ENCODE assay signal across 1 cellular context in the genomic region with DNA sequence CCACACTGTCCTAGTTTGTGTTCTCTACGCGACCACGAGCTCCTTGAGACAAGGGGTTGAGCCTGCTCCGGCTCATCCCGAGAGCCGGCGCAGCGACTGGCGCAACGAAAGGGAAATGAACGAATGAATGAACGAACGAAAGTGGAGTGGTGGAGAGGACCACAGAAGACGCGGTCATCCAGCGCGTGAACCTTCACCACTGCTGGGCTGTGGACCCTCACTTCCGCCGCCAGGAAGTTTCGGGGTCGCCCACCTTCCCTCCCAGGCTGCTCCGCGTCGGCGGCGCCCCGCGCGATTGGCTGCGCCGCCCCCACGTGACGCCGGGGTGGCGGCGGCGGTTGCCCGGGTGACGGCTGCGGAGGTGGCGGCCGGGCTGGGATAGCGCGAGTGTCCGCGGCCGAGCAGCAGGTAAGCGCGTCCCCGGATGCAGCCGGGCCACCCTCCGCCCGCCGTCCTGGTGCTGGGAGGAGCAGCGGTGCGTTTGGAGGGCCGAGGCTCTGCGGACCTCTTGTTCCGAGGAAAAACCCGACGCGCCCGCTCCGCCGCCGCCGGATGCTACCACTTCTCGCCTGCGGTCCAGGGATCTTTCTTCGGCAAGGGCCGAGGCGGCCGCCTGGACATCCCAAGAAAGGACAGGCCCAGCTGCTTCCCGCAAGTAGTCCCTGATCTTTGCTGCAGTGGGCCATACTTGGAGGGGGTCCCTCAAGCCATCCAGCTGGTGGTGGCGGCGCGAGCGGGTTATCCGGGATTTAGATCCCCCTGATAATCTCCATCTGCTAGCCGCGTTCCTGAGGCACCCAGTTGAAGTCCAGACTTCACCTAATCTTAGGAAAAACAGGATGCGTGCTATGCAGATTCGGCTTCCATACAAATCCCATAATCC.
A peak's percentile ranks its signal among the peaks of the same experiment; 100 is the strongest.
TF ChIP-seq lines count a peak whose summit lies in the region.

A gene with protein sequence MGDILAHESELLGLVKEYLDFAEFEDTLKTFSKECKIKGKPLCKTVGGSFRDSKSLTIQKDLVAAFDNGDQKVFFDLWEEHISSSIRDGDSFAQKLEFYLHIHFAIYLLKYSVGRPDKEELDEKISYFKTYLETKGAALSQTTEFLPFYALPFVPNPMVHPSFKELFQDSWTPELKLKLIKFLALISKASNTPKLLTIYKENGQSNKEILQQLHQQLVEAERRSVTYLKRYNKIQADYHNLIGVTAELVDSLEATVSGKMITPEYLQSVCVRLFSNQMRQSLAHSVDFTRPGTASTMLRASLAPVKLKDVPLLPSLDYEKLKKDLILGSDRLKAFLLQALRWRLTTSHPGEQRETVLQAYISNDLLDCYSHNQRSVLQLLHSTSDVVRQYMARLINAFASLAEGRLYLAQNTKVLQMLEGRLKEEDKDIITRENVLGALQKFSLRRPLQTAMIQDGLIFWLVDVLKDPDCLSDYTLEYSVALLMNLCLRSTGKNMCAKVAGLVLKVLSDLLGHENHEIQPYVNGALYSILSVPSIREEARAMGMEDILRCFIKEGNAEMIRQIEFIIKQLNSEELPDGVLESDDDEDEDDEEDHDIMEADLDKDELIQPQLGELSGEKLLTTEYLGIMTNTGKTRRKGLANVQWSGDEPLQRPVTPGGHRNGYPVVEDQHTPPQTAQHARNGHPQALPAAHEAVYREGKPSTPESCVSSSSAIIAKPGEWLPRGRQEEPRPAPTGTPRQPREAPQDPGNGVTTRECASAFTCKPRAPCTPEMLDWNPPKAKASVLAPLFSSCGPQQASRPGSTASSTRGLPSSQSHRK (plus strand): TSS at position 341 of the 883 bp plus-strand sequence. CDS start 7,608 bp downstream, outside the sequence.

TF ChIP-seq in HepG2, 621 proteins besides CTCF, POLR2A, EP300 and RAD21 (continued from another document and continues in another):
- TF ChIP-seq, protein P1, sequence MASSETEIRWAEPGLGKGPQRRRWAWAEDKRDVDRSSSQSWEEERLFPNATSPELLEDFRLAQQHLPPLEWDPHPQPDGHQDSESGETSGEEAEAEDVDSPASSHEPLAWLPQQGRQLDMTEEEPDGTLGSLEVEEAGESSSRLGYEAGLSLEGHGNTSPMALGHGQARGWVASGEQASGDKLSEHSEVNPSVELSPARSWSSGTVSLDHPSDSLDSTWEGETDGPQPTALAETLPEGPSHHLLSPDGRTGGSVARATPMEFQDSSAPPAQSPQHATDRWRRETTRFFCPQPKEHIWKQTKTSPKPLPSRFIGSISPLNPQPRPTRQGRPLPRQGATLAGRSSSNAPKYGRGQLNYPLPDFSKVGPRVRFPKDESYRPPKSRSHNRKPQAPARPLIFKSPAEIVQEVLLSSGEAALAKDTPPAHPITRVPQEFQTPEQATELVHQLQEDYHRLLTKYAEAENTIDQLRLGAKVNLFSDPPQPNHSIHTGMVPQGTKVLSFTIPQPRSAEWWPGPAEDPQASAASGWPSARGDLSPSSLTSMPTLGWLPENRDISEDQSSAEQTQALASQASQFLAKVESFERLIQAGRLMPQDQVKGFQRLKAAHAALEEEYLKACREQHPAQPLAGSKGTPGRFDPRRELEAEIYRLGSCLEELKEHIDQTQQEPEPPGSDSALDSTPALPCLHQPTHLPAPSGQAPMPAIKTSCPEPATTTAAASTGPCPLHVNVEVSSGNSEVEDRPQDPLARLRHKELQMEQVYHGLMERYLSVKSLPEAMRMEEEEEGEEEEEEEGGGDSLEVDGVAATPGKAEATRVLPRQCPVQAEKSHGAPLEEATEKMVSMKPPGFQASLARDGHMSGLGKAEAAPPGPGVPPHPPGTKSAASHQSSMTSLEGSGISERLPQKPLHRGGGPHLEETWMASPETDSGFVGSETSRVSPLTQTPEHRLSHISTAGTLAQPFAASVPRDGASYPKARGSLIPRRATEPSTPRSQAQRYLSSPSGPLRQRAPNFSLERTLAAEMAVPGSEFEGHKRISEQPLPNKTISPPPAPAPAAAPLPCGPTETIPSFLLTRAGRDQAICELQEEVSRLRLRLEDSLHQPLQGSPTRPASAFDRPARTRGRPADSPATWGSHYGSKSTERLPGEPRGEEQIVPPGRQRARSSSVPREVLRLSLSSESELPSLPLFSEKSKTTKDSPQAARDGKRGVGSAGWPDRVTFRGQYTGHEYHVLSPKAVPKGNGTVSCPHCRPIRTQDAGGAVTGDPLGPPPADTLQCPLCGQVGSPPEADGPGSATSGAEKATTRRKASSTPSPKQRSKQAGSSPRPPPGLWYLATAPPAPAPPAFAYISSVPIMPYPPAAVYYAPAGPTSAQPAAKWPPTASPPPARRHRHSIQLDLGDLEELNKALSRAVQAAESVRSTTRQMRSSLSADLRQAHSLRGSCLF (CRISPR knock-in tag; IDR thresholded peaks at IDR 0.05; ENCODE audit: borderline replicate concordance), result 0 out of 2 replicates have a peak, but pooled peaks have one; percentile 52
- peak; percentile 90 for TF ChIP-seq TAF1 (CRISPR knock-in tag; IDR thresholded peaks at IDR 0.05)
- peak; percentile 75 for TF ChIP-seq JUND (CRISPR knock-in tag; IDR thresholded peaks at IDR 0.05)
- TF ChIP-seq REPIN1 (CRISPR knock-in tag; IDR thresholded peaks at IDR 0.05; ENCODE audit: borderline replicate concordance, low read depth), result no peak
- TF ChIP-seq ARNT (IDR thresholded peaks at IDR 0.05), result no peak
- TF ChIP-seq XRCC5 (optimal IDR thresholded peaks at IDR 0.05; ENCODE audit: low read length), result peak; percentile 77
- no peak for TF ChIP-seq SMAD9 (CRISPR knock-in tag; IDR thresholded peaks at IDR 0.05)
- no peak; the same call in 1 of the 2 replicates for TF ChIP-seq ZNF816 (CRISPR knock-in tag; IDR thresholded peaks at IDR 0.05; ENCODE audit: borderline replicate concordance)
- peak; percentile 81 for TF ChIP-seq YEATS4 (CRISPR knock-in tag; IDR thresholded peaks at IDR 0.05; ENCODE audit: borderline replicate concordance)
- TF ChIP-seq, protein P2, sequence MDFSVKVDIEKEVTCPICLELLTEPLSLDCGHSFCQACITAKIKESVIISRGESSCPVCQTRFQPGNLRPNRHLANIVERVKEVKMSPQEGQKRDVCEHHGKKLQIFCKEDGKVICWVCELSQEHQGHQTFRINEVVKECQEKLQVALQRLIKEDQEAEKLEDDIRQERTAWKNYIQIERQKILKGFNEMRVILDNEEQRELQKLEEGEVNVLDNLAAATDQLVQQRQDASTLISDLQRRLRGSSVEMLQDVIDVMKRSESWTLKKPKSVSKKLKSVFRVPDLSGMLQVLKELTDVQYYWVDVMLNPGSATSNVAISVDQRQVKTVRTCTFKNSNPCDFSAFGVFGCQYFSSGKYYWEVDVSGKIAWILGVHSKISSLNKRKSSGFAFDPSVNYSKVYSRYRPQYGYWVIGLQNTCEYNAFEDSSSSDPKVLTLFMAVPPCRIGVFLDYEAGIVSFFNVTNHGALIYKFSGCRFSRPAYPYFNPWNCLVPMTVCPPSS (IDR thresholded peaks at IDR 0.05), result no peak
- no peak for TF ChIP-seq SETDB1 (CRISPR knock-in tag; IDR thresholded peaks at IDR 0.05; ENCODE audit: borderline replicate concordance)
- TF ChIP-seq, protein P3, sequence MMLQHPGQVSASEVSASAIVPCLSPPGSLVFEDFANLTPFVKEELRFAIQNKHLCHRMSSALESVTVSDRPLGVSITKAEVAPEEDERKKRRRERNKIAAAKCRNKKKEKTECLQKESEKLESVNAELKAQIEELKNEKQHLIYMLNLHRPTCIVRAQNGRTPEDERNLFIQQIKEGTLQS (CRISPR knock-in tag; IDR thresholded peaks at IDR 0.05), result peak; percentile 11; the same call in 1 of the 2 replicates
- TF ChIP-seq NR2F1 (CRISPR knock-in tag; IDR thresholded peaks at IDR 0.05), result no peak
- TF ChIP-seq NCOA5 (CRISPR knock-in tag; IDR thresholded peaks at IDR 0.05), result no peak
- peak; percentile 88; the same call in 1 of the 2 replicates for TF ChIP-seq PAX8 (CRISPR knock-in tag; IDR thresholded peaks at IDR 0.05; ENCODE audit: borderline replicate concordance)
- TF ChIP-seq ZSCAN21 (CRISPR knock-in tag; IDR thresholded peaks at IDR 0.05; ENCODE audit: borderline replicate concordance), result peak; percentile 93; the same call in 1 of the 2 replicates
- TF ChIP-seq, protein P4, sequence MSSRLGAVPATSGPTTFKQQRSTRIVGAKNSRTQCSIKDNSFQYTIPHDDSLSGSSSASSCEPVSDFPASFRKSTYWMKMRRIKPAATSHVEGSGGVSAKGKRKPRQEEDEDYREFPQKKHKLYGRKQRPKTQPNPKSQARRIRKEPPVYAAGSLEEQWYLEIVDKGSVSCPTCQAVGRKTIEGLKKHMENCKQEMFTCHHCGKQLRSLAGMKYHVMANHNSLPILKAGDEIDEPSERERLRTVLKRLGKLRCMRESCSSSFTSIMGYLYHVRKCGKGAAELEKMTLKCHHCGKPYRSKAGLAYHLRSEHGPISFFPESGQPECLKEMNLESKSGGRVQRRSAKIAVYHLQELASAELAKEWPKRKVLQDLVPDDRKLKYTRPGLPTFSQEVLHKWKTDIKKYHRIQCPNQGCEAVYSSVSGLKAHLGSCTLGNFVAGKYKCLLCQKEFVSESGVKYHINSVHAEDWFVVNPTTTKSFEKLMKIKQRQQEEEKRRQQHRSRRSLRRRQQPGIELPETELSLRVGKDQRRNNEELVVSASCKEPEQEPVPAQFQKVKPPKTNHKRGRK (CRISPR knock-in tag; IDR thresholded peaks at IDR 0.05), result no peak
- TF ChIP-seq ZSCAN31 (CRISPR knock-in tag; IDR thresholded peaks at IDR 0.05; ENCODE audit: low read depth), result peak; percentile 95
- TF ChIP-seq CENPT (CRISPR knock-in tag; IDR thresholded peaks at IDR 0.05; ENCODE audit: low read depth), result peak; percentile 72; the same call in 1 of the 2 replicates
- TF ChIP-seq MLLT10 (CRISPR knock-in tag; IDR thresholded peaks at IDR 0.05), result no peak
- TF ChIP-seq FLYWCH1 (CRISPR knock-in tag; IDR thresholded peaks at IDR 0.05), result no peak
- peak; percentile 71; the same call in 1 of the 2 replicates for TF ChIP-seq NR1H2 (CRISPR knock-in tag; IDR thresholded peaks at IDR 0.05; ENCODE audit: borderline replicate concordance, low read depth)
- TF ChIP-seq TMF1 (CRISPR knock-in tag; IDR thresholded peaks at IDR 0.05; ENCODE audit: low read depth), result 0 out of 2 replicates have a peak, but pooled peaks have one; percentile 72
- no peak for TF ChIP-seq CBX2 (IDR thresholded peaks at IDR 0.05; ENCODE audit: low read depth, low read length)
- no peak for TF ChIP-seq CBX2 (CRISPR knock-in tag; IDR thresholded peaks at IDR 0.05; ENCODE audit: low read depth)
- peak; percentile 44; the same call in 1 of the 2 replicates for TF ChIP-seq NFKB2 (CRISPR knock-in tag; IDR thresholded peaks at IDR 0.05; ENCODE audit: borderline replicate concordance)
- TF ChIP-seq KDM6A (CRISPR knock-in tag; IDR thresholded peaks at IDR 0.05; ENCODE audit: low read depth), result no peak
- no peak for TF ChIP-seq ZNF12 (CRISPR knock-in tag; IDR thresholded peaks at IDR 0.05)
- TF ChIP-seq, protein P5, sequence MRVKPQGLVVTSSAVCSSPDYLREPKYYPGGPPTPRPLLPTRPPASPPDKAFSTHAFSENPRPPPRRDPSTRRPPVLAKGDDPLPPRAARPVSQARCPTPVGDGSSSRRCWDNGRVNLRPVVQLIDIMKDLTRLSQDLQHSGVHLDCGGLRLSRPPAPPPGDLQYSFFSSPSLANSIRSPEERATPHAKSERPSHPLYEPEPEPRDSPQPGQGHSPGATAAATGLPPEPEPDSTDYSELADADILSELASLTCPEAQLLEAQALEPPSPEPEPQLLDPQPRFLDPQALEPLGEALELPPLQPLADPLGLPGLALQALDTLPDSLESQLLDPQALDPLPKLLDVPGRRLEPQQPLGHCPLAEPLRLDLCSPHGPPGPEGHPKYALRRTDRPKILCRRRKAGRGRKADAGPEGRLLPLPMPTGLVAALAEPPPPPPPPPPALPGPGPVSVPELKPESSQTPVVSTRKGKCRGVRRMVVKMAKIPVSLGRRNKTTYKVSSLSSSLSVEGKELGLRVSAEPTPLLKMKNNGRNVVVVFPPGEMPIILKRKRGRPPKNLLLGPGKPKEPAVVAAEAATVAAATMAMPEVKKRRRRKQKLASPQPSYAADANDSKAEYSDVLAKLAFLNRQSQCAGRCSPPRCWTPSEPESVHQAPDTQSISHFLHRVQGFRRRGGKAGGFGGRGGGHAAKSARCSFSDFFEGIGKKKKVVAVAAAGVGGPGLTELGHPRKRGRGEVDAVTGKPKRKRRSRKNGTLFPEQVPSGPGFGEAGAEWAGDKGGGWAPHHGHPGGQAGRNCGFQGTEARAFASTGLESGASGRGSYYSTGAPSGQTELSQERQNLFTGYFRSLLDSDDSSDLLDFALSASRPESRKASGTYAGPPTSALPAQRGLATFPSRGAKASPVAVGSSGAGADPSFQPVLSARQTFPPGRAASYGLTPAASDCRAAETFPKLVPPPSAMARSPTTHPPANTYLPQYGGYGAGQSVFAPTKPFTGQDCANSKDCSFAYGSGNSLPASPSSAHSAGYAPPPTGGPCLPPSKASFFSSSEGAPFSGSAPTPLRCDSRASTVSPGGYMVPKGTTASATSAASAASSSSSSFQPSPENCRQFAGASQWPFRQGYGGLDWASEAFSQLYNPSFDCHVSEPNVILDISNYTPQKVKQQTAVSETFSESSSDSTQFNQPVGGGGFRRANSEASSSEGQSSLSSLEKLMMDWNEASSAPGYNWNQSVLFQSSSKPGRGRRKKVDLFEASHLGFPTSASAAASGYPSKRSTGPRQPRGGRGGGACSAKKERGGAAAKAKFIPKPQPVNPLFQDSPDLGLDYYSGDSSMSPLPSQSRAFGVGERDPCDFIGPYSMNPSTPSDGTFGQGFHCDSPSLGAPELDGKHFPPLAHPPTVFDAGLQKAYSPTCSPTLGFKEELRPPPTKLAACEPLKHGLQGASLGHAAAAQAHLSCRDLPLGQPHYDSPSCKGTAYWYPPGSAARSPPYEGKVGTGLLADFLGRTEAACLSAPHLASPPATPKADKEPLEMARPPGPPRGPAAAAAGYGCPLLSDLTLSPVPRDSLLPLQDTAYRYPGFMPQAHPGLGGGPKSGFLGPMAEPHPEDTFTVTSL (CRISPR knock-in tag; IDR thresholded peaks at IDR 0.05; ENCODE audit: borderline replicate concordance), result no peak
- no peak for TF ChIP-seq LCORL (IDR thresholded peaks at IDR 0.05)
- peak; percentile 37; the same call in 1 of the 2 replicates for TF ChIP-seq LCORL (CRISPR knock-in tag; IDR thresholded peaks at IDR 0.05)
- peak; percentile 27; the same call in 1 of the 2 replicates for TF ChIP-seq REXO4 (CRISPR knock-in tag; IDR thresholded peaks at IDR 0.05; ENCODE audit: borderline replicate concordance)
- no peak for TF ChIP-seq SIX4 (CRISPR knock-in tag; IDR thresholded peaks at IDR 0.05)
- TF ChIP-seq IKZF4 (CRISPR knock-in tag; IDR thresholded peaks at IDR 0.05; ENCODE audit: borderline replicate concordance, low read depth, not compliant biosample characterization), result peak; percentile 18
- peak; percentile 50 for TF ChIP-seq ZC3H13 (CRISPR knock-in tag; IDR thresholded peaks at IDR 0.05)
- TF ChIP-seq, protein P6, sequence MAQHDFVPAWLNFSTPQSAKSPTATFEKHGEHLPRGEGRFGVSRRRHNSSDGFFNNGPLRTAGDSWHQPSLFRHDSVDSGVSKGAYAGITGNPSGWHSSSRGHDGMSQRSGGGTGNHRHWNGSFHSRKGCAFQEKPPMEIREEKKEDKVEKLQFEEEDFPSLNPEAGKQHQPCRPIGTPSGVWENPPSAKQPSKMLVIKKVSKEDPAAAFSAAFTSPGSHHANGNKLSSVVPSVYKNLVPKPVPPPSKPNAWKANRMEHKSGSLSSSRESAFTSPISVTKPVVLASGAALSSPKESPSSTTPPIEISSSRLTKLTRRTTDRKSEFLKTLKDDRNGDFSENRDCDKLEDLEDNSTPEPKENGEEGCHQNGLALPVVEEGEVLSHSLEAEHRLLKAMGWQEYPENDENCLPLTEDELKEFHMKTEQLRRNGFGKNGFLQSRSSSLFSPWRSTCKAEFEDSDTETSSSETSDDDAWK (CRISPR knock-in tag; IDR thresholded peaks at IDR 0.05), result no peak
- peak; percentile 96; the same call in 1 of the 2 replicates for TF ChIP-seq SIN3A (IDR thresholded peaks at IDR 0.05; ENCODE audit: borderline replicate concordance, low read depth, low read length)
- TF ChIP-seq ZNF253 (CRISPR knock-in tag; IDR thresholded peaks at IDR 0.05; ENCODE audit: borderline replicate concordance), result peak; percentile 54; the same call in 1 of the 2 replicates
- no peak for TF ChIP-seq ZNF569 (CRISPR knock-in tag; IDR thresholded peaks at IDR 0.05; ENCODE audit: borderline replicate concordance)
